Comparison of ENCODE assay signal across 8 cellular contexts in genomic region chr1:63366915-63367217, GRCh38. TPM values are rescaled to one million over a fixed set of nuclear protein-coding genes. Genes with fewer than 3 reads are reported as not detected.
DNase-seq lines count a peak whose midpoint lies in the region; ATAC-seq, FAIRE-seq and TF ChIP-seq lines count a peak whose summit lies in the region.

No MANE protein-coding gene starts in this region.

- peaks cover 8% of the 10 kb centered on the region for H3K36me3 ChIP-seq in CD4-positive, CD25-positive, alpha-beta regulatory T cell (ENCODE audit: control insufficient read depth, insufficient read depth, low read length)
- H3K36me3 ChIP-seq in Loucy (ENCODE audit: insufficient read depth, low read length), result 0 out of 2 replicates have a peak, but pooled peaks cover 5% of the 10 kb centered on the region

- H3K27ac Mint-ChIP-seq in CD4-positive, CD25-positive, alpha-beta regulatory T cell, result peak overlapping the region; percentile 45 to 91 (median 83)
- peak overlapping the region; percentile 85 for H3K27ac Mint-ChIP-seq in dendritic cell treated with granulocyte-macrophage colony-stimulating factor and Interleukin-4, amounts not matched to agents 40 ng/mL and 50 ng/mL, for 4 days
- peak overlapping the region; percentile 9 for H3K27ac Mint-ChIP-seq in neural crest cell (ENCODE audit: unreplicated experiment)

- no peak for ATAC-seq in CD4-positive, CD25-positive, alpha-beta regulatory T cell (ENCODE audit: low read depth in 2 of 2)
- ATAC-seq in GM21515 (IDR thresholded peaks at IDR 0.05; ENCODE audit: unreplicated experiment), result no peak
- no peak for ATAC-seq in HG02870 (IDR thresholded peaks at IDR 0.05; ENCODE audit: unreplicated experiment)

- H3K4me1 Mint-ChIP-seq in CD4-positive, CD25-positive, alpha-beta regulatory T cell, result peaks cover 13 to 38% (median 28%) of the 10 kb centered on the region in 4 donors
- peaks cover 13% of the 10 kb centered on the region for H3K4me1 Mint-ChIP-seq in dendritic cell treated with granulocyte-macrophage colony-stimulating factor and Interleukin-4, amounts not matched to agents 40 ng/mL and 50 ng/mL, for 4 days (ENCODE audit: low read depth)
- H3K4me1 Mint-ChIP-seq in neural crest cell, result peaks cover 19% of the 10 kb centered on the region

- H3F3A ChIP-seq in Loucy (ENCODE audit: low read depth), result peaks cover 3% of the 10 kb centered on the region; the same call in 1 of the 2 replicates

- H3K36me3 Mint-ChIP-seq in CD4-positive, CD25-positive, alpha-beta regulatory T cell, result peaks cover 6% of the 10 kb centered on the region
- peaks cover 21% of the 10 kb centered on the region for H3K36me3 Mint-ChIP-seq in dendritic cell treated with granulocyte-macrophage colony-stimulating factor and Interleukin-4, amounts not matched to agents 40 ng/mL and 50 ng/mL, for 4 days (ENCODE audit: low read depth)
- H3K36me3 Mint-ChIP-seq in neural crest cell (ENCODE audit: low read depth), result peaks cover 3% of the 10 kb centered on the region

- H3K27ac ChIP-seq in CD4-positive, CD25-positive, alpha-beta regulatory T cell (ENCODE audit: insufficient read depth, low read length, poor library complexity, severe bottlenecking), result peak overlapping the region; percentile 56

- H3K27me3 ChIP-seq in CD4-positive, CD25-positive, alpha-beta regulatory T cell (ENCODE audit: control insufficient read depth, insufficient read depth, low read length), result peaks cover 8% of the 10 kb centered on the region
- H3K27me3 ChIP-seq in Loucy (ENCODE audit: insufficient read depth, low read length, poor library complexity, severe bottlenecking), result no peaks in the 10 kb centered on the region

- peaks cover 16% of the 10 kb centered on the region for H3K79me2 ChIP-seq in Loucy (ENCODE audit: insufficient read depth, low read length)

- H3K4me3 ChIP-seq in CD4-positive, CD25-positive, alpha-beta regulatory T cell (ENCODE audit: low read depth, low read length), result peak overlapping the region; percentile 69
- H3K4me3 ChIP-seq in Loucy (ENCODE audit: low read length, poor library complexity, severe bottlenecking), result peak overlapping the region; percentile 92

- H3K4me2 ChIP-seq in Loucy (ENCODE audit: low read depth, low read length, poor library complexity, severe bottlenecking), result peak overlapping the region; percentile 80

- no peak for DNase-seq in CD4-positive, CD25-positive, alpha-beta regulatory T cell
- DNase-seq in neural crest cell (ENCODE audit: low read depth, low spot score), result no peak
- DNase-seq in HTR-8/SVneo (ENCODE audit: insufficient read length, low spot score), result no peak
- no peak for DNase-seq in activated CD4-positive, alpha-beta T cell treated with anti-CD3 and anti-CD28 coated beads, Interleukin-2, amount 50 U/mL, for 48 hours

- peak overlapping the region; percentile 88 to 98 (median 92) for H3K4me3 Mint-ChIP-seq in CD4-positive, CD25-positive, alpha-beta regulatory T cell
- H3K4me3 Mint-ChIP-seq in dendritic cell treated with granulocyte-macrophage colony-stimulating factor and Interleukin-4, amounts not matched to agents 40 ng/mL and 50 ng/mL, for 4 days, result peak overlapping the region; percentile 84
- H3K4me3 Mint-ChIP-seq in neural crest cell, result peak overlapping the region; percentile 81

- peak overlapping the region; percentile 75 for H2AFZ ChIP-seq in Loucy (ENCODE audit: low read length)

- peaks cover 0 to 3% (median 0%) of the 10 kb centered on the region in 7 donors for H3K9me3 Mint-ChIP-seq in CD4-positive, CD25-positive, alpha-beta regulatory T cell
- no peaks in the 10 kb centered on the region for H3K9me3 Mint-ChIP-seq in dendritic cell treated with granulocyte-macrophage colony-stimulating factor and Interleukin-4, amounts not matched to agents 40 ng/mL and 50 ng/mL, for 4 days
- H3K9me3 Mint-ChIP-seq in neural crest cell, result peaks cover 2% of the 10 kb centered on the region

- peaks cover 19% of the 10 kb centered on the region for H3K4me1 ChIP-seq in CD4-positive, CD25-positive, alpha-beta regulatory T cell (ENCODE audit: control insufficient read depth, insufficient read depth, low read length, poor library complexity, severe bottlenecking)
- peaks cover 27% of the 10 kb centered on the region for H3K4me1 ChIP-seq in Loucy (ENCODE audit: insufficient read depth, low read length, poor library complexity, severe bottlenecking)

- TF ChIP-seq CTCF in Loucy (conservative IDR thresholded peaks at IDR 0.05; ENCODE audit: low read length) (no peak), neural crest cell (conservative IDR thresholded peaks at IDR 0.05) (no peak)

- no peaks in the 10 kb centered on the region for H4K20me1 ChIP-seq in Loucy (ENCODE audit: insufficient read depth, low read length, poor library complexity, severe bottlenecking)

- no peak for FAIRE-seq in HTR-8/SVneo (lab: Jason Lieb, UNC)

- H3K27me3 Mint-ChIP-seq in CD4-positive, CD25-positive, alpha-beta regulatory T cell, result peaks cover 19% of the 10 kb centered on the region
- peaks cover 7% of the 10 kb centered on the region for H3K27me3 Mint-ChIP-seq in dendritic cell treated with granulocyte-macrophage colony-stimulating factor and Interleukin-4, amounts not matched to agents 40 ng/mL and 50 ng/mL, for 4 days
- no peaks in the 10 kb centered on the region for H3K27me3 Mint-ChIP-seq in neural crest cell (ENCODE audit: low read depth)

- H3K9ac ChIP-seq in Loucy (ENCODE audit: low read depth, low read length, poor library complexity, severe bottlenecking), result peak overlapping the region; percentile 84

- H3K9me3 ChIP-seq in CD4-positive, CD25-positive, alpha-beta regulatory T cell (ENCODE audit: control insufficient read depth in 2 of 2, low read length in 2 of 2), result no peaks in the 10 kb centered on the region
- H3K9me3 ChIP-seq in Loucy (ENCODE audit: insufficient read depth, low read depth, low read length), result no peaks in the 10 kb centered on the region

- intact Hi-C loops in dendritic cell treated with granulocyte-macrophage colony-stimulating factor and Interleukin-4, amounts not matched to agents 40 ng/mL and 50 ng/mL, for 4 days (cut with micrococcal nuclease), result loop anchor here (2.0 to 5.0 kb wide), 3 partner anchors 45 to 930 kb away; partner anchors contain the start of genes EFCAB7, FOXD3, ITGB3BP and USP1

- no peaks in the 10 kb centered on the region for H3K9me2 ChIP-seq in Loucy (replicated peaks; ENCODE audit: low read depth, low read length)

RNA-seq across cellular contexts. Expression of gene ALG6, which starts 0.6 kb away (rescaled TPM):
- 20.0 TPM for total RNA-seq in CD4-positive, CD25-positive, alpha-beta regulatory T cell
- polyA plus RNA-seq in CD4-positive, CD25-positive, alpha-beta regulatory T cell, result 10 to 100 TPM; 21.1 to 26.7 (median 21.9) TPM
- total RNA-seq in neural crest cell, result 26.0 and 26.9 TPM in 2 replicates

RNA-seq across cellular contexts. Expression of gene FOXD3, which starts 44.5 kb away (rescaled TPM):
- not detected for total RNA-seq in CD4-positive, CD25-positive, alpha-beta regulatory T cell
- polyA plus RNA-seq in CD4-positive, CD25-positive, alpha-beta regulatory T cell, result not detected
- 42.5 and 46.9 TPM in 2 replicates for total RNA-seq in neural crest cell

Comparison
In these comparisons a context has a peak if more than half of its experiments do, and no peak if none do; other contexts are left out.
1. H3K27ac Mint-ChIP-seq: peak in every context shown above with its lines; median percentile 85 in dendritic cell treated with granulocyte-macrophage colony-stimulating factor and Interleukin-4, amounts not matched to agents 40 ng/mL and 50 ng/mL, for 4 days; 83 in CD4-positive, CD25-positive, alpha-beta regulatory T cell; 9 in neural crest cell.
2. RNA of gene FOXD3, which starts 44.5 kb away (total RNA-seq): 42.5 to 46.9 TPM in neural crest cell; not detected in CD4-positive, CD25-positive, alpha-beta regulatory T cell (single experiment); every median in the first group is over 10 times any median in the second.
3. Peak in every context shown above with its lines, with median percentiles within 50 percentile points of each other: H3K4me3 Mint-ChIP-seq.